1 cellular context compared by ENCODE assay signal in the genomic region with DNA sequence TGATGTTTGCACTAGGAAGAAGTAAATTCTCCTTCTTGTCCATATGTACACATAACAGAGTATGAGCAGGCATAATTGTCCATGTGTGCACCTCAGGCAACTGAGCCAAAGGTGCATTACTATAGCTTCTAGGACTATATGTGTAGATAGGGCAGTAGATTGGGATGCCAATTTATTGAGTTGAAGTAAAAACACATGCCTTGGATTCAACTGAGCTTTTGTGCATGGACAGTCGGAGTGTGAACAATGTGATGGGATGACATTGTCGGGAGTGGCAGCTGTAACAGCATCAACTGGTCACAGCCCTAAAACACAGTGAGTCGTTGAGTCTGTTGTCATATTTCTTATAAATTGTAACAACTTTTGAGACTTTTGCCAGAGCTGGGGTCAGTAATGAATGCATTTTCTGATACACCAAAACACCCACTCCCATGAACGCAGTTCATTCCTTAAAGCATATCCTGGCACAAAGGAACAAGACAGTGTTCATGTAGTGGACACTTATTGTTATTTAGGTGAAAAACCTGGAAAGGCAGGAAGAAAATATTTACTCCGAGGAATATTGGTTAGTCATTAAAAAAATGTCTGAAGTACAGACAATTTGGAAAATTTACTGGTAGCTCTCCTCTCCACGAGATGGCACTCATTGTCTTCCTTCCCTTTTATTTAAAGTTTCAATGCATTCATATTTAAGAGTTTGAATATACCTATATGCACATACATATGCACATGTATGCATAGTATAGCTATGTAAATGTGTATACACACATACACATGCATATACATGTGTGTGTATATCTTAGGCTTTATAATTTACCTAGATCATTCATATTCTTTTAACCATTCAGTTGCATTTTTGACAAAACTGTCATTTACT.
TF ChIP-seq lines count a peak whose summit lies in the region.

No MANE protein-coding gene starts in this region.

TF ChIP-seq in K562, 482 proteins besides CTCF, POLR2A, EP300 and RAD21 (continued from another document and continues in another):
- TF ChIP-seq, protein P1, sequence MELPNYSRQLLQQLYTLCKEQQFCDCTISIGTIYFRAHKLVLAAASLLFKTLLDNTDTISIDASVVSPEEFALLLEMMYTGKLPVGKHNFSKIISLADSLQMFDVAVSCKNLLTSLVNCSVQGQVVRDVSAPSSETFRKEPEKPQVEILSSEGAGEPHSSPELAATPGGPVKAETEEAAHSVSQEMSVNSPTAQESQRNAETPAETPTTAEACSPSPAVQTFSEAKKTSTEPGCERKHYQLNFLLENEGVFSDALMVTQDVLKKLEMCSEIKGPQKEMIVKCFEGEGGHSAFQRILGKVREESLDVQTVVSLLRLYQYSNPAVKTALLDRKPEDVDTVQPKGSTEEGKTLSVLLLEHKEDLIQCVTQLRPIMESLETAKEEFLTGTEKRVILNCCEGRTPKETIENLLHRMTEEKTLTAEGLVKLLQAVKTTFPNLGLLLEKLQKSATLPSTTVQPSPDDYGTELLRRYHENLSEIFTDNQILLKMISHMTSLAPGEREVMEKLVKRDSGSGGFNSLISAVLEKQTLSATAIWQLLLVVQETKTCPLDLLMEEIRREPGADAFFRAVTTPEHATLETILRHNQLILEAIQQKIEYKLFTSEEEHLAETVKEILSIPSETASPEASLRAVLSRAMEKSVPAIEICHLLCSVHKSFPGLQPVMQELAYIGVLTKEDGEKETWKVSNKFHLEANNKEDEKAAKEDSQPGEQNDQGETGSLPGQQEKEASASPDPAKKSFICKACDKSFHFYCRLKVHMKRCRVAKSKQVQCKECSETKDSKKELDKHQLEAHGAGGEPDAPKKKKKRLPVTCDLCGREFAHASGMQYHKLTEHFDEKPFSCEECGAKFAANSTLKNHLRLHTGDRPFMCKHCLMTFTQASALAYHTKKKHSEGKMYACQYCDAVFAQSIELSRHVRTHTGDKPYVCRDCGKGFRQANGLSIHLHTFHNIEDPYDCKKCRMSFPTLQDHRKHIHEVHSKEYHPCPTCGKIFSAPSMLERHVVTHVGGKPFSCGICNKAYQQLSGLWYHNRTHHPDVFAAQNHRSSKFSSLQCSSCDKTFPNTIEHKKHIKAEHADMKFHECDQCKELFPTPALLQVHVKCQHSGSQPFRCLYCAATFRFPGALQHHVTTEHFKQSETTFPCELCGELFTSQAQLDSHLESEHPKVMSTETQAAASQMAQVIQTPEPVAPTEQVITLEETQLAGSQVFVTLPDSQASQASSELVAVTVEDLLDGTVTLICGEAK (IDR thresholded peaks at IDR 0.05) = 0 out of 2 replicates have a peak, but pooled peaks have one; percentile 26
- TF ChIP-seq, protein P1 (CRISPR knock-in tag; IDR thresholded peaks at IDR 0.05) = no peak
- TF ChIP-seq OTX1 (CRISPR knock-in tag; IDR thresholded peaks at IDR 0.05) = no peak
- TF ChIP-seq, protein P2, sequence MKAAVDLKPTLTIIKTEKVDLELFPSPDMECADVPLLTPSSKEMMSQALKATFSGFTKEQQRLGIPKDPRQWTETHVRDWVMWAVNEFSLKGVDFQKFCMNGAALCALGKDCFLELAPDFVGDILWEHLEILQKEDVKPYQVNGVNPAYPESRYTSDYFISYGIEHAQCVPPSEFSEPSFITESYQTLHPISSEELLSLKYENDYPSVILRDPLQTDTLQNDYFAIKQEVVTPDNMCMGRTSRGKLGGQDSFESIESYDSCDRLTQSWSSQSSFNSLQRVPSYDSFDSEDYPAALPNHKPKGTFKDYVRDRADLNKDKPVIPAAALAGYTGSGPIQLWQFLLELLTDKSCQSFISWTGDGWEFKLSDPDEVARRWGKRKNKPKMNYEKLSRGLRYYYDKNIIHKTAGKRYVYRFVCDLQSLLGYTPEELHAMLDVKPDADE (conservative IDR thresholded peaks at IDR 0.05; ENCODE audit: control insufficient read depth, low read depth, low read length) = no peak
- peak; percentile 6; the same call in 1 of the 2 replicates for TF ChIP-seq JUND (IDR thresholded peaks at IDR 0.05; ENCODE audit: borderline replicate concordance, low read depth, low read length)
- TF ChIP-seq JUND (tag; IDR thresholded peaks at IDR 0.05; ENCODE audit: borderline replicate concordance, low read depth, low read length) = no peak
- TF ChIP-seq BMI1 (IDR thresholded peaks at IDR 0.05; ENCODE audit: low read length) = no peak
- no peak for TF ChIP-seq SMAD3 (CRISPR knock-in tag; conservative IDR thresholded peaks at IDR 0.05)
- no peak for TF ChIP-seq GTF2A2 (tag; IDR thresholded peaks at IDR 0.05)
- TF ChIP-seq ELF1 (tag; IDR thresholded peaks at IDR 0.05) = no peak
- no peak for TF ChIP-seq NRF1 (conservative IDR thresholded peaks at IDR 0.05 in 1 of 2, IDR thresholded peaks at IDR 0.05 in 1 of 2)
- TF ChIP-seq, protein P3, sequence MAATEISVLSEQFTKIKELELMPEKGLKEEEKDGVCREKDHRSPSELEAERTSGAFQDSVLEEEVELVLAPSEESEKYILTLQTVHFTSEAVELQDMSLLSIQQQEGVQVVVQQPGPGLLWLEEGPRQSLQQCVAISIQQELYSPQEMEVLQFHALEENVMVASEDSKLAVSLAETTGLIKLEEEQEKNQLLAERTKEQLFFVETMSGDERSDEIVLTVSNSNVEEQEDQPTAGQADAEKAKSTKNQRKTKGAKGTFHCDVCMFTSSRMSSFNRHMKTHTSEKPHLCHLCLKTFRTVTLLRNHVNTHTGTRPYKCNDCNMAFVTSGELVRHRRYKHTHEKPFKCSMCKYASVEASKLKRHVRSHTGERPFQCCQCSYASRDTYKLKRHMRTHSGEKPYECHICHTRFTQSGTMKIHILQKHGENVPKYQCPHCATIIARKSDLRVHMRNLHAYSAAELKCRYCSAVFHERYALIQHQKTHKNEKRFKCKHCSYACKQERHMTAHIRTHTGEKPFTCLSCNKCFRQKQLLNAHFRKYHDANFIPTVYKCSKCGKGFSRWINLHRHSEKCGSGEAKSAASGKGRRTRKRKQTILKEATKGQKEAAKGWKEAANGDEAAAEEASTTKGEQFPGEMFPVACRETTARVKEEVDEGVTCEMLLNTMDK (IDR thresholded peaks at IDR 0.05; ENCODE audit: borderline replicate concordance, insufficient read depth, low read depth, low read length, poor library complexity, severe bottlenecking) = no peak
- no peak for TF ChIP-seq SREBF1 (IDR thresholded peaks at IDR 0.05; ENCODE audit: borderline replicate concordance, low read depth, low read length)
- TF ChIP-seq, protein P4, sequence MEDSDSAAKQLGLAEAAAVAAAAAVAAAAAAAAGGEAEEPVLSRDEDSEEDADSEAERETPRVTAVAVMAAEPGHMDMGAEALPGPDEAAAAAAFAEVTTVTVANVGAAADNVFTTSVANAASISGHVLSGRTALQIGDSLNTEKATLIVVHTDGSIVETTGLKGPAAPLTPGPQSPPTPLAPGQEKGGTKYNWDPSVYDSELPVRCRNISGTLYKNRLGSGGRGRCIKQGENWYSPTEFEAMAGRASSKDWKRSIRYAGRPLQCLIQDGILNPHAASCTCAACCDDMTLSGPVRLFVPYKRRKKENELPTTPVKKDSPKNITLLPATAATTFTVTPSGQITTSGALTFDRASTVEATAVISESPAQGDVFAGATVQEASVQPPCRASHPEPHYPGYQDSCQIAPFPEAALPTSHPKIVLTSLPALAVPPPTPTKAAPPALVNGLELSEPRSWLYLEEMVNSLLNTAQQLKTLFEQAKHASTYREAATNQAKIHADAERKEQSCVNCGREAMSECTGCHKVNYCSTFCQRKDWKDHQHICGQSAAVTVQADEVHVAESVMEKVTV (CRISPR knock-in tag; IDR thresholded peaks at IDR 0.05) = peak; percentile 94
- TF ChIP-seq POLR2AphosphoS2 (IDR thresholded peaks at IDR 0.05; ENCODE audit: low read length) = no peak
- TF ChIP-seq GATAD2B (IDR thresholded peaks at IDR 0.05; ENCODE audit: borderline replicate concordance) = peak; percentile 70; the same call in 1 of the 2 replicates
- no peak for TF ChIP-seq GABPB1 (CRISPR knock-in tag; IDR thresholded peaks at IDR 0.05)
- TF ChIP-seq KLF10 (CRISPR knock-in tag; IDR thresholded peaks at IDR 0.05) = no peak
- TF ChIP-seq HMGN3 (IDR thresholded peaks at IDR 0.05; ENCODE audit: borderline replicate concordance, extremely low read depth, insufficient read length, low read depth, low read length) = no peak
- peak; percentile 51 for TF ChIP-seq NCOR1 (IDR thresholded peaks at IDR 0.05)
- TF ChIP-seq, protein P5, sequence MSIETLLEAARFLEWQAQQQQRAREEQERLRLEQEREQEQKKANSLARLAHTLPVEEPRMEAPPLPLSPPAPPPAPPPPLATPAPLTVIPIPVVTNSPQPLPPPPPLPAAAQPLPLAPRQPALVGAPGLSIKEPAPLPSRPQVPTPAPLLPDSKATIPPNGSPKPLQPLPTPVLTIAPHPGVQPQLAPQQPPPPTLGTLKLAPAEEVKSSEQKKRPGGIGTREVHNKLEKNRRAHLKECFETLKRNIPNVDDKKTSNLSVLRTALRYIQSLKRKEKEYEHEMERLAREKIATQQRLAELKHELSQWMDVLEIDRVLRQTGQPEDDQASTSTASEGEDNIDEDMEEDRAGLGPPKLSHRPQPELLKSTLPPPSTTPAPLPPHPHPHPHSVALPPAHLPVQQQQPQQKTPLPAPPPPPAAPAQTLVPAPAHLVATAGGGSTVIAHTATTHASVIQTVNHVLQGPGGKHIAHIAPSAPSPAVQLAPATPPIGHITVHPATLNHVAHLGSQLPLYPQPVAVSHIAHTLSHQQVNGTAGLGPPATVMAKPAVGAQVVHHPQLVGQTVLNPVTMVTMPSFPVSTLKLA (conservative IDR thresholded peaks at IDR 0.05) = peak; percentile 32 to 48; a peak in 1 of 4 replicates
- no peak for TF ChIP-seq ZFPM2 (CRISPR knock-in tag; IDR thresholded peaks at IDR 0.05)
- TF ChIP-seq, protein P6, sequence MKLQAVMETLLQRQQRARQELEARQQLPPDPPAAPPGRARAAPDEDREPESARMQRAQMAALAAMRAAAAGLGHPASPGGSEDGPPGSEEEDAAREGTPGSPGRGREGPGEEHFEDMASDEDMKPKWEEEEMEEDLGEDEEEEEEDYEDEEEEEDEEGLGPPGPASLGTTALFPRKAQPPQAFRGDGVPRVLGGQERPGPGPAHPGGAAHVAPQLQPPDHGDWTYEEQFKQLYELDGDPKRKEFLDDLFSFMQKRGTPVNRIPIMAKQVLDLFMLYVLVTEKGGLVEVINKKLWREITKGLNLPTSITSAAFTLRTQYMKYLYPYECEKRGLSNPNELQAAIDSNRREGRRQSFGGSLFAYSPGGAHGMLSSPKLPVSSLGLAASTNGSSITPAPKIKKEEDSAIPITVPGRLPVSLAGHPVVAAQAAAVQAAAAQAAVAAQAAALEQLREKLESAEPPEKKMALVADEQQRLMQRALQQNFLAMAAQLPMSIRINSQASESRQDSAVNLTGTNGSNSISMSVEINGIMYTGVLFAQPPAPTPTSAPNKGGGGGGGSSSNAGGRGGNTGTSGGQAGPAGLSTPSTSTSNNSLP (IDR thresholded peaks at IDR 0.05; ENCODE audit: borderline replicate concordance, low read depth, low read length) = peak; percentile 55; the same call in 1 of the 2 replicates
